In genomic region chr5:123511290-123511647, GRCh38 we compare ENCODE assay signal across 8 cellular contexts. TPM values are rescaled to one million over a fixed set of nuclear protein-coding genes. Genes with fewer than 3 reads are reported as not detected.
A peak's percentile ranks its signal among the peaks of the same experiment; 100 is the strongest.
DNase-seq lines count a peak whose midpoint lies in the region; ATAC-seq and TF ChIP-seq lines count a peak whose summit lies in the region.

No MANE protein-coding gene starts in this region.

- H2AFZ ChIP-seq in fibroblast of lung (ENCODE audit: low read length): peak overlapping the region; percentile 81

- peak overlapping the region; percentile 68 for H3K9ac ChIP-seq in ES-I3 (ENCODE audit: low read depth, low read length)
- H3K9ac ChIP-seq in fibroblast of lung (ENCODE audit: insufficient read depth, low read length): peak overlapping the region; percentile 35
- H3K9ac ChIP-seq in rectal smooth muscle tissue (ENCODE audit: low read length): peak overlapping the region; percentile 57

- peak overlapping the region; percentile 63 to 79 (median 74) for H3K4me3 ChIP-seq in fibroblast of lung (replicated peaks in 1 of 4; ENCODE audit: control extremely low read depth in 1 of 4, insufficient read depth in 1 of 4, low read depth in 3 of 4, low read length in 4 of 4)
- H3K4me3 ChIP-seq in rectal smooth muscle tissue (ENCODE audit: low read length): peak overlapping the region; percentile 79

- TF ChIP-seq CTCF in RWPE1 (conservative IDR thresholded peaks at IDR 0.05; ENCODE audit: low read depth) (no peak), fibroblast of lung (conservative IDR thresholded peaks at IDR 0.05 in 1 of 2, IDR thresholded peaks at IDR 0.05 in 1 of 2; ENCODE audit: low read depth in 1 of 2, low read length in 2 of 2) (no peak)

- H3K27ac ChIP-seq in RWPE1 (peak overlapping the region; percentile 94), fibroblast of lung (ENCODE audit: insufficient read depth, low read length) (peak overlapping the region; percentile 80), rectal smooth muscle tissue (ENCODE audit: low read depth, low read length) (peak overlapping the region; percentile 93)

- H3K79me2 ChIP-seq in fibroblast of lung (ENCODE audit: control insufficient read depth, insufficient read depth, low read length): peaks cover 34% of the 10 kb centered on the region

- POLR2A ChIA-PET in RWPE1 (lab: Yijun Ruan, JAX; ENCODE audit: low non-redundant PET): interaction anchor here (0.5 to 1.3 kb wide), 4 partner anchors 12 to 171 kb away, joined by 3 to 21 read pairs (median 3); partner anchors contain the start of gene CEP120

- H3K27me3 ChIP-seq in fibroblast of lung (ENCODE audit: control insufficient read depth, insufficient read depth, low read length) (no peaks in the 10 kb centered on the region), rectal smooth muscle tissue (ENCODE audit: control insufficient read depth, insufficient read depth, low read length) (no peaks in the 10 kb centered on the region)

- intact Hi-C loops in left colon (cut with DNase I, micrococcal nuclease): no loop called here

- H3K36me3 ChIP-seq in ES-I3 (ENCODE audit: insufficient read depth, low read length) (no peaks in the 10 kb centered on the region), fibroblast of lung (ENCODE audit: control insufficient read depth, insufficient read depth, low read length) (no peaks in the 10 kb centered on the region), rectal smooth muscle tissue (ENCODE audit: control insufficient read depth, insufficient read depth, low read length) (no peaks in the 10 kb centered on the region)

- H3K4me2 ChIP-seq in fibroblast of lung (ENCODE audit: extremely low read depth, insufficient read depth, low read length): peak overlapping the region; percentile 89

- no peaks in the 10 kb centered on the region for H4K20me1 ChIP-seq in fibroblast of lung (ENCODE audit: control insufficient read depth, extremely low read depth, insufficient read depth, low read length)

- DNase-seq in RWPE1 (ENCODE audit: low spot score) (peak; percentile 62), fibroblast of lung (ENCODE audit: low read depth in 2 of 2) (peak; percentile 59 to 87), left colon (no peak), MV-4-11 (lab: John Stamatoyannopoulos, UW) (no peak), hippocampal formation (lab: John Stamatoyannopoulos, UW) (no peak)
- no peak for DNase-seq in effector CD8-positive, alpha-beta T cell (lab: John Stamatoyannopoulos, UW)

- H3K4me1 ChIP-seq in ES-I3 (ENCODE audit: insufficient read depth, low read length) (peaks cover 8% of the 10 kb centered on the region; the same call in 1 of the 2 replicates), fibroblast of lung (ENCODE audit: control insufficient read depth, extremely low read depth, insufficient read depth, low read length) (peaks cover 4% of the 10 kb centered on the region), rectal smooth muscle tissue (ENCODE audit: control insufficient read depth, insufficient read depth, low read length) (peaks cover 3% of the 10 kb centered on the region)

- H3K9me3 ChIP-seq in ES-I3 (ENCODE audit: control insufficient read depth, insufficient read depth, low read length) (no peaks in the 10 kb centered on the region), fibroblast of lung (ENCODE audit: control insufficient read depth, insufficient read depth, low read depth, low read length) (no peaks in the 10 kb centered on the region)

- CTCF ChIA-PET in RWPE1 (lab: Yijun Ruan, JAX): interaction anchor here (0.5 to 1.5 kb wide), 2 partner anchors 88 to 105 kb away, joined by 5 to 7 read pairs; partner anchors contain the start of gene CEP120

- no peak for ATAC-seq in left colon

RNA-seq across cellular contexts. Expression of gene CSNK1G3, which starts 0.7 kb away (rescaled TPM):
- total RNA-seq in fibroblast of lung: 57.0 and 60.1 TPM in 2 replicates
- 28.4 and 31.9 TPM in 2 replicates for polyA plus RNA-seq in fibroblast of lung
- 17.1 and 19.0 TPM in 2 replicates for polyA plus RNA-seq in fibroblast of lung (2012)
- 3.6 and 4.0 TPM in 2 replicates for polyA minus RNA-seq in fibroblast of lung (ENCODE audit: low replicate concordance)
- total RNA-seq in left colon: 10 to 100 TPM; 51.9 to 70.1 TPM

Comparison
In these comparisons a context has a peak if more than half of its experiments do, and no peak if none do; other contexts are left out.
1. DNase-seq: peak in RWPE1 (single experiment) and fibroblast of lung (2 of 2); none in left colon (0 of 2), MV-4-11 (single experiment), hippocampal formation (0 of 2) and effector CD8-positive, alpha-beta T cell (single experiment).
2. Peak in every context shown above with its lines, with median percentiles within 50 percentile points of each other: H3K9ac ChIP-seq and H3K27ac ChIP-seq.